Comparison of ENCODE assay signal across 8 cellular contexts in genomic region chr18:23136326-23137092, GRCh38. TPM values are rescaled to one million over a fixed set of nuclear protein-coding genes. Genes with fewer than 3 reads are reported as not detected.
DNase-seq lines count a peak whose midpoint lies in the region; ATAC-seq, FAIRE-seq and TF ChIP-seq lines count a peak whose summit lies in the region.

No MANE protein-coding gene starts in this region.

- H3K9me3 Mint-ChIP-seq in activated CD4-positive, alpha-beta memory T cell treated with anti-CD3 and anti-CD28 coated beads, Interleukin-2, amount 10 ng/mL, durations not matched to agents 7 days and 5 days: no peaks in the 10 kb centered on the region
- H3K9me3 Mint-ChIP-seq in neural progenitor cell: no peaks in the 10 kb centered on the region

- H3K9me3 ChIP-seq in neural progenitor cell (ENCODE audit: low read depth): no peaks in the 10 kb centered on the region

- H3K9ac ChIP-seq in neural progenitor cell: no peak overlapping the region

- peaks cover 48% of the 10 kb centered on the region for H3K27me3 ChIP-seq in neural progenitor cell

- peaks cover 6% of the 10 kb centered on the region for H4K20me1 ChIP-seq in neural progenitor cell (ENCODE audit: low read depth)

- no peak overlapping the region for H3K27ac Mint-ChIP-seq in activated CD4-positive, alpha-beta memory T cell treated with anti-CD3 and anti-CD28 coated beads, Interleukin-2, amount 10 ng/mL, durations not matched to agents 7 days and 5 days
- H3K27ac Mint-ChIP-seq in neural progenitor cell: no peak overlapping the region

- peak overlapping the region; percentile 85 for H3K4me2 ChIP-seq in neural progenitor cell

- peaks cover 52% of the 10 kb centered on the region for H3K27me3 Mint-ChIP-seq in activated CD4-positive, alpha-beta memory T cell treated with anti-CD3 and anti-CD28 coated beads, Interleukin-2, amount 10 ng/mL, durations not matched to agents 7 days and 5 days
- peaks cover 15% of the 10 kb centered on the region for H3K27me3 Mint-ChIP-seq in neural progenitor cell (ENCODE audit: insufficient read depth, low read depth)

- peaks cover 17% of the 10 kb centered on the region for H3K4me1 Mint-ChIP-seq in activated CD4-positive, alpha-beta memory T cell treated with anti-CD3 and anti-CD28 coated beads, Interleukin-2, amount 10 ng/mL, durations not matched to agents 7 days and 5 days
- peaks cover 60% of the 10 kb centered on the region for H3K4me1 Mint-ChIP-seq in neural progenitor cell

- DNase-seq in DMS79 (lab: John Stamatoyannopoulos, UW) (peak; percentile 23), DMS79 treated with DMSO at 0.1 percent for 48 hours (lab: John Stamatoyannopoulos, UW) (no peak), frontal cortex (ENCODE audit: low spot score in 2 of 2) (peak; percentile 47 to 51), neural progenitor cell (ENCODE audit: low spot score) (peak; percentile 41)
- DNase-seq in activated CD4-positive, alpha-beta memory T cell treated with anti-CD3 and anti-CD28 coated beads, Interleukin-2, amount 10 ng/mL, durations not matched to agents 7 days and 5 days: no peak
- no peak for DNase-seq in stimulated activated naive CD4-positive, alpha-beta T cell treated with Interleukin-2 at 50 U/mL for 16 hours (lab: John Stamatoyannopoulos, UW)

- H3K4me3 ChIP-seq in neural progenitor cell: peak overlapping the region; percentile 59

- H3K4me3 Mint-ChIP-seq in activated CD4-positive, alpha-beta memory T cell treated with anti-CD3 and anti-CD28 coated beads, Interleukin-2, amount 10 ng/mL, durations not matched to agents 7 days and 5 days: peak overlapping the region; percentile 37
- peak overlapping the region; percentile 83 for H3K4me3 Mint-ChIP-seq in neural progenitor cell

- CTCF ChIA-PET in activated CD4-positive, alpha-beta memory T cell treated with anti-CD3 and anti-CD28 coated beads, Interleukin-2, amount 10 ng/mL, durations not matched to agents 7 days and 5 days (lab: Charles Lee): interaction anchor here (0.6 kb wide), 1 partner anchor 125 kb away, joined by 3 read pairs; no protein-coding TSS in a partner anchor

- peaks cover 34% of the 10 kb centered on the region for H3F3A ChIP-seq in neural progenitor cell (ENCODE audit: low read depth)

- H3K36me3 Mint-ChIP-seq in activated CD4-positive, alpha-beta memory T cell treated with anti-CD3 and anti-CD28 coated beads, Interleukin-2, amount 10 ng/mL, durations not matched to agents 7 days and 5 days (ENCODE audit: low read depth): no peaks in the 10 kb centered on the region
- no peaks in the 10 kb centered on the region for H3K36me3 Mint-ChIP-seq in neural progenitor cell

- no peak for TF ChIP-seq CTCF in neural progenitor cell (IDR thresholded peaks at IDR 0.05)

- H3K79me2 ChIP-seq in neural progenitor cell (ENCODE audit: low read depth): peaks cover 41% of the 10 kb centered on the region

- H3K4me1 ChIP-seq in neural progenitor cell: peaks cover 23% of the 10 kb centered on the region

- no peak for FAIRE-seq in frontal cortex (lab: Jason Lieb, UNC)

- POLR2A ChIA-PET in activated CD4-positive, alpha-beta memory T cell treated with anti-CD3 and anti-CD28 coated beads, Interleukin-2, amount 10 ng/mL, durations not matched to agents 7 days and 5 days (lab: Charles Lee): interaction anchor here (1.2 kb wide), 1 partner anchor 11 kb away, joined by 4 read pairs; no protein-coding TSS in a partner anchor

- peak overlapping the region; percentile 46 for H2AFZ ChIP-seq in neural progenitor cell (replicated peaks)

- H3K27ac ChIP-seq in neural progenitor cell: no peak overlapping the region

- H3K36me3 ChIP-seq in neural progenitor cell: no peaks in the 10 kb centered on the region

- peak; percentile 19 for ATAC-seq in HG03280 (IDR thresholded peaks at IDR 0.05; ENCODE audit: unreplicated experiment)
- ATAC-seq in HG03439 (IDR thresholded peaks at IDR 0.05; ENCODE audit: unreplicated experiment): no peak

RNA-seq across cellular contexts. Expression of gene CABLES1, which starts 1.2 kb away (rescaled TPM):
- 1 to 10 TPM; 2.7 to 2.8 TPM for total RNA-seq in activated CD4-positive, alpha-beta memory T cell treated with anti-CD3 and anti-CD28 coated beads, Interleukin-2, amount 10 ng/mL, durations not matched to agents 7 days and 5 days
- total RNA-seq in frontal cortex: 4.9 TPM
- total RNA-seq in neural progenitor cell (ENCODE audit: low replicate concordance): 2.8 and 3.7 TPM in 2 replicates

Comparison
In these comparisons a context has a peak if more than half of its experiments do, and no peak if none do; other contexts are left out.
1. DNase-seq: peak in DMS79 (single experiment), frontal cortex (2 of 2) and neural progenitor cell (single experiment); none in DMS79 treated with DMSO at 0.1 percent for 48 hours (single experiment), activated CD4-positive, alpha-beta memory T cell treated with anti-CD3 and anti-CD28 coated beads, Interleukin-2, amount 10 ng/mL, durations not matched to agents 7 days and 5 days (single experiment) and stimulated activated naive CD4-positive, alpha-beta T cell treated with Interleukin-2 at 50 U/mL for 16 hours (single experiment).